Comparison of ENCODE assay signal across 9 cellular contexts in genomic region chr21:20443558-20444155, GRCh38.
A peak's percentile ranks its signal among the peaks of the same experiment; 100 is the strongest.
DNase-seq lines count a peak whose midpoint lies in the region; ATAC-seq and TF ChIP-seq lines count a peak whose summit lies in the region.
"Had no signal": no experiment of that assay in that cellular context is flagged by ENCODE, and none has a peak within 500 bp of the region (broad histone marks: within the 10 kb centered on the region; RNA-seq: fewer than 3 reads in every experiment).

No MANE protein-coding gene starts in this region.

- H3K4me3 Mint-ChIP-seq in WTC11: no peak overlapping the region

- no peaks in the 10 kb centered on the region for H3K4me1 ChIP-seq in lower lobe of right lung

- CTCF ChIA-PET in WTC11 (lab: Charles Lee): interaction anchor here (0.5 to 1.6 kb wide), 25 partner anchors 8 to 532 kb away, joined by 3 to 6 read pairs (median 3); no protein-coding TSS in a partner anchor

- POLR2A ChIA-PET in WTC11 (lab: Charles Lee): no interaction called here

- DNase-seq in NCI-H1436 (lab: John Stamatoyannopoulos, UW) (peak; percentile 0), NCI-H1436 treated with DMSO at 0.1 percent for 48 hours (lab: John Stamatoyannopoulos, UW) (no peak), WTC11 (ENCODE audit: low spot score) (no peak), lower lobe of right lung (no peak)
- DNase-seq in Jurkat, Clone E6-1 (ENCODE audit: low read depth, low spot score): peak; percentile 21
- no peak for DNase-seq in activated CD4-positive, alpha-beta T cell treated with anti-CD3 and anti-CD28 coated beads for 1 hour
- DNase-seq: anterior cingulate cortex had no signal

- no peaks in the 10 kb centered on the region for H3K27me3 Mint-ChIP-seq in WTC11 (ENCODE audit: low read depth)

- intact Hi-C loops in lower lobe of right lung (cut with DNase I): no loop called here

- ATAC-seq in WTC11: peak; percentile 73
- no peak for ATAC-seq in lower lobe of right lung
- ATAC-seq in HG02798 (IDR thresholded peaks at IDR 0.05; ENCODE audit: poor library complexity, unreplicated experiment): no peak
- ATAC-seq in HG03469 (IDR thresholded peaks at IDR 0.05; ENCODE audit: unreplicated experiment): no peak

- H3K27ac Mint-ChIP-seq in WTC11: no peak overlapping the region; the same call in 1 of the 2 replicates

- no peaks in the 10 kb centered on the region for H3K36me3 ChIP-seq in lower lobe of right lung

- no peaks in the 10 kb centered on the region for H3K27me3 ChIP-seq in lower lobe of right lung (ENCODE audit: low read depth)

- TF ChIP-seq CTCF in WTC11 (IDR thresholded peaks at IDR 0.05) (peak; percentile 83), lower lobe of right lung (IDR thresholded peaks at IDR 0.05) (peak; percentile 36)

- H3K9me3 ChIP-seq in lower lobe of right lung: no peaks in the 10 kb centered on the region

- no peaks in the 10 kb centered on the region for H3K36me3 Mint-ChIP-seq in WTC11

- H3K4me1 Mint-ChIP-seq in WTC11: peaks cover 2% of the 10 kb centered on the region; the same call in 1 of the 2 replicates

- H3K4me3 ChIP-seq in Jurkat, Clone E6-1 (ENCODE audit: low read length): no peak overlapping the region
- no peak overlapping the region for H3K4me3 ChIP-seq in lower lobe of right lung

- H3K9me3 Mint-ChIP-seq in WTC11: peaks cover 8% of the 10 kb centered on the region

- no peak overlapping the region for H3K27ac ChIP-seq in lower lobe of right lung

TF ChIP-seq in WTC11, 78 proteins besides CTCF, POLR2A, EP300 and RAD21:
- TF ChIP-seq KAT7 (CRISPR knock-in tag; IDR thresholded peaks at IDR 0.05; ENCODE audit: borderline replicate concordance) (no peak), FOXP4 (CRISPR knock-in tag; IDR thresholded peaks at IDR 0.05) (no peak), SMAD3 (CRISPR knock-in tag; IDR thresholded peaks at IDR 0.05; ENCODE audit: borderline replicate concordance) (no peak), ATF2 (CRISPR knock-in tag; IDR thresholded peaks at IDR 0.05; ENCODE audit: borderline replicate concordance, low read depth) (no peak), ZNF219 (CRISPR knock-in tag; IDR thresholded peaks at IDR 0.05; ENCODE audit: borderline replicate concordance) (no peak)

Comparison
In these comparisons a context has a peak if more than half of its experiments do, and no peak if none do; other contexts are left out.
1. DNase-seq: peak in NCI-H1436 (single experiment) and Jurkat, Clone E6-1 (single experiment); none in NCI-H1436 treated with DMSO at 0.1 percent for 48 hours (single experiment), WTC11 (single experiment), lower lobe of right lung (single experiment) and activated CD4-positive, alpha-beta T cell treated with anti-CD3 and anti-CD28 coated beads for 1 hour (single experiment).